ENCODE assay signal across 11 cellular contexts in the genomic region with DNA sequence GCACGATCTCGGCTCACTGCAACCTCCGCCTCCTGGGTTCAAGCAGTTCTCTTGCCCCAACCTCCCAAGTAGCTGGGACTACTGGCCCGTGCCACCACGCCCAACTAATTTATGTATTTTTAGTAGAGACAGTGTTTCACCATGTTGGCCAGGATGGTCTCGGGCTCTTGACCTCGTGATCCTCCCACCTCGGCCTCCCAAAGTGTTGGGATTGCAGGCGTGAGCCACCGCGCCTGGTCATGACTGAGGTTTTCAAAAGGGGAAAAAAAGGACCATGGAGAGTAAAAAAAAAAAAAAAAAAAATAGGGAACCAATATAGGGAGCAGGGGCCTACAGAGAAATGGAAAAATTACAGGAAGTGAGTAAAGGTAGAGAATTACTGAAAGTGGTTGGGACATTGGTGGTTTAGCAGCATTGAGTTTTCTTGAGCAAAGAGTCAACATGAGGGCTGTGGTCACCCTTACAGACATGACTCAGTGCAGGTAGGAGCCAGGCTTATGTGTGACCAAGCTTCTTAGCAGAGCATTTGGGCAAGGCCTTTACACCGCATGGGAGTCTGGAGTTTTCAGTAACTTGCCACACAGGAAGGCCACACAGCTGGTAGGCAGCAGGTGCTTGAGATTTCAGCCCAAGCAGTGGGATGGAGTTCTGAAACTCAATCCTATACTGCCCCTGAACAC.
A peak's percentile ranks its signal among the peaks of the same experiment; 100 is the strongest.
DNase-seq lines count a peak whose midpoint lies in the region; ATAC-seq, FAIRE-seq and TF ChIP-seq lines count a peak whose summit lies in the region.
"Had no signal": no experiment of that assay in that cellular context is flagged by ENCODE, and none has a peak within 500 bp of the region (broad histone marks: within the 10 kb centered on the region; RNA-seq: fewer than 3 reads in every experiment).

No MANE protein-coding gene starts in this region.

- no peak for FAIRE-seq in H54 (lab: Jason Lieb, UNC)

- ATAC-seq in GM18873 (IDR thresholded peaks at IDR 0.05; ENCODE audit: low FRiP score, unreplicated experiment) (peak; percentile 84), HG03039 (IDR thresholded peaks at IDR 0.05; ENCODE audit: unreplicated experiment) (peak; percentile 41), GM19328 (IDR thresholded peaks at IDR 0.05; ENCODE audit: unreplicated experiment) (no peak)

- no peaks in the 10 kb centered on the region for H3K9me3 Mint-ChIP-seq in T-helper 2 cell treated with Interferon-gamma antibody and Interleukin-4, amounts not matched to agents 5 μg/mL and 100 μg/mL, for 36 hours

- H3K4me1 Mint-ChIP-seq in T-helper 2 cell treated with Interferon-gamma antibody and Interleukin-4, amounts not matched to agents 5 μg/mL and 100 μg/mL, for 36 hours (ENCODE audit: low read depth): peaks cover 2% of the 10 kb centered on the region
- H3K4me1 Mint-ChIP-seq: naive B cell had no signal

- no peak for TF ChIP-seq CTCF in AG10803 (conservative IDR thresholded peaks at IDR 0.05; ENCODE audit: low read length)

- no peak overlapping the region for H3K4me3 Mint-ChIP-seq in T-helper 2 cell treated with Interferon-gamma antibody and Interleukin-4, amounts not matched to agents 5 μg/mL and 100 μg/mL, for 36 hours
- H3K4me3 Mint-ChIP-seq: activated naive CD8-positive, alpha-beta T cell treated with anti-CD3 and anti-CD28 coated beads, Interleukin-2, amount 10 ng/mL, durations not matched to agents 7 days and 5 days; naive B cell had no signal

- H3K27ac Mint-ChIP-seq in T-helper 2 cell treated with Interferon-gamma antibody and Interleukin-4, amounts not matched to agents 5 μg/mL and 100 μg/mL, for 36 hours: no peak overlapping the region
- H3K27ac Mint-ChIP-seq: activated naive CD8-positive, alpha-beta T cell treated with anti-CD3 and anti-CD28 coated beads, Interleukin-2, amount 10 ng/mL, durations not matched to agents 7 days and 5 days; naive B cell had no signal

- H3K27me3 Mint-ChIP-seq in T-helper 2 cell treated with Interferon-gamma antibody and Interleukin-4, amounts not matched to agents 5 μg/mL and 100 μg/mL, for 36 hours (ENCODE audit: low read depth): no peaks in the 10 kb centered on the region

- H3K4me3 ChIP-seq in AG10803 (ENCODE audit: low read length): no peak overlapping the region

- no peak for TF ChIP-seq POLR2A in H54 (IDR thresholded peaks at IDR 0.05; ENCODE audit: low read depth, low read length)

- no peaks in the 10 kb centered on the region for H3K36me3 Mint-ChIP-seq in T-helper 2 cell treated with Interferon-gamma antibody and Interleukin-4, amounts not matched to agents 5 μg/mL and 100 μg/mL, for 36 hours (ENCODE audit: low read depth)
- H3K36me3 Mint-ChIP-seq: activated naive CD8-positive, alpha-beta T cell treated with anti-CD3 and anti-CD28 coated beads, Interleukin-2, amount 10 ng/mL, durations not matched to agents 7 days and 5 days had no signal

- peak; percentile 46 for DNase-seq in AG10803 (ENCODE audit: low read depth)
- peak; percentile 10 for DNase-seq in T-helper 2 cell treated with Interferon-gamma antibody and Interleukin-4, amounts not matched to agents 5 μg/mL and 100 μg/mL, for 36 hours (ENCODE audit: low spot score)
- no peak for DNase-seq in NCI-H1436 treated with DMSO at 0.1 percent for 48 hours (lab: John Stamatoyannopoulos, UW)
- no peak for DNase-seq in H54 (ENCODE audit: insufficient read length, low spot score)
- DNase-seq in germinal center (ENCODE audit: low spot score): no peak
- DNase-seq: activated naive CD8-positive, alpha-beta T cell treated with anti-CD3 and anti-CD28 coated beads, Interleukin-2, amount 10 ng/mL, durations not matched to agents 7 days and 5 days; naive B cell; NCI-H2029 treated with DMSO at 0.1 percent for 48 hours had no signal

Comparison
In these comparisons a context has a peak if more than half of its experiments do, and no peak if none do; other contexts are left out.
1. DNase-seq: peak in AG10803 (single experiment) and T-helper 2 cell treated with Interferon-gamma antibody and Interleukin-4, amounts not matched to agents 5 μg/mL and 100 μg/mL, for 36 hours (single experiment); none in NCI-H1436 treated with DMSO at 0.1 percent for 48 hours (single experiment), H54 (single experiment) and germinal center (single experiment).